ENCODE assay signal across 10 cellular contexts in genomic region chr11:113014262-113014661, GRCh38. TPM values are rescaled to one million over a fixed set of nuclear protein-coding genes. Genes with fewer than 3 reads are reported as not detected.
DNase-seq lines count a peak whose midpoint lies in the region; ATAC-seq and TF ChIP-seq lines count a peak whose summit lies in the region.
"Had no signal": no experiment of that assay in that cellular context is flagged by ENCODE, and none has a peak within 500 bp of the region (broad histone marks: within the 10 kb centered on the region; RNA-seq: fewer than 3 reads in every experiment).

No MANE protein-coding gene starts in this region.

- peaks cover 2% of the 10 kb centered on the region for H3K36me3 Mint-ChIP-seq in chondrocyte (ENCODE audit: low read depth)

- no peaks in the 10 kb centered on the region for H3K9me3 Mint-ChIP-seq in chondrocyte (ENCODE audit: low read depth)

- DNase-seq in NCI-H1417 (lab: John Stamatoyannopoulos, UW) = peak; percentile 24 to 81 (median 79)
- DNase-seq in NCI-H1417 treated with DMSO at 0.1 percent for 48 hours (lab: John Stamatoyannopoulos, UW) = no peak
- peak; percentile 99 for DNase-seq in NCI-H446 treated with DMSO at 0.1 percent for 48 hours (lab: John Stamatoyannopoulos, UW)
- DNase-seq in chondrocyte (ENCODE audit: low spot score) = no peak
- DNase-seq in skeletal muscle cell (ENCODE audit: low read depth) = peak; percentile 43
- DNase-seq in coronary artery (ENCODE audit: low spot score) = no peak
- DNase-seq in activated CD4-positive, alpha-beta T cell treated with anti-CD3 and anti-CD28 coated beads, Interleukin-2, amount 50 U/mL, for 1 hour = no peak
- DNase-seq: MM.1S had no signal

- peaks cover 24% of the 10 kb centered on the region for H3K4me1 Mint-ChIP-seq in chondrocyte (ENCODE audit: low read depth)

- ATAC-seq in HG03439 (IDR thresholded peaks at IDR 0.05; ENCODE audit: unreplicated experiment) = no peak

- H3K27ac ChIP-seq in coronary artery = no peak overlapping the region

- H3K4me3 Mint-ChIP-seq in chondrocyte (ENCODE audit: unreplicated experiment) = no peak overlapping the region

- TF ChIP-seq CTCF in chondrocyte (IDR thresholded peaks at IDR 0.05) (peak; percentile 40), coronary artery (IDR thresholded peaks at IDR 0.05) (no peak)

- H3K27ac Mint-ChIP-seq in chondrocyte (ENCODE audit: unreplicated experiment) = no peak overlapping the region

- peaks cover 4% of the 10 kb centered on the region for H3K27me3 Mint-ChIP-seq in chondrocyte (ENCODE audit: low read depth)

- H3K4me3 ChIP-seq in skeletal muscle cell (ENCODE audit: low read depth, low read length) (no peak overlapping the region), coronary artery (no peak overlapping the region)

RNA-seq across cellular contexts. Expression of gene NCAM1, which starts 53.0 kb away (rescaled TPM):
- 3.4 to 6.0 TPM (median 3.9 TPM) in 3 replicates for total RNA-seq in chondrocyte
- total RNA-seq: endothelial cell of umbilical vein had no signal

Comparison
In these comparisons a context has a peak if more than half of its experiments do, and no peak if none do; other contexts are left out.
1. DNase-seq: peak in NCI-H1417 (3 of 3), NCI-H446 treated with DMSO at 0.1 percent for 48 hours (single experiment) and skeletal muscle cell (single experiment); none in NCI-H1417 treated with DMSO at 0.1 percent for 48 hours (single experiment), chondrocyte (single experiment), coronary artery (single experiment) and activated CD4-positive, alpha-beta T cell treated with anti-CD3 and anti-CD28 coated beads, Interleukin-2, amount 50 U/mL, for 1 hour (single experiment).